ENCODE assay signal across 20 cellular contexts in genomic region chr19:29789007-29789406, GRCh38. TPM values are rescaled to one million over a fixed set of nuclear protein-coding genes. Genes with fewer than 3 reads are reported as not detected.
A peak's percentile ranks its signal among the peaks of the same experiment; 100 is the strongest.
DNase-seq lines count a peak whose midpoint lies in the region; ATAC-seq, FAIRE-seq and TF ChIP-seq lines count a peak whose summit lies in the region.
"Had no signal": no experiment of that assay in that cellular context is flagged by ENCODE, and none has a peak within 500 bp of the region (broad histone marks: within the 10 kb centered on the region; RNA-seq: fewer than 3 reads in every experiment).

No MANE protein-coding gene starts in this region.

- WGBS in HepG2 (ENCODE audit: low lambda C conversion rate): 33% methylated on average over 3 of the region's 3 CpGs
- WGBS in right lobe of liver (ENCODE audit: insufficient coverage, low coverage, low lambda C conversion rate, missing lambda C conversion rate): 74% methylated on average over 3 of the region's 3 CpGs
- 11% methylated on average over 3 of the region's 3 CpGs for WGBS in K562 (ENCODE audit: insufficient coverage, low coverage, missing lambda C conversion rate)
- WGBS in heart right ventricle, 2 donors: 85 to 91% methylated on average over 3 of the region's 3 CpGs

- H3K4me1 Mint-ChIP-seq in naive thymus-derived CD8-positive, alpha-beta T cell: peaks cover 0 to 8% (median 0%) of the 10 kb centered on the region in 4 donors

- no peak for FAIRE-seq in HepG2 (lab: Jason Lieb, UNC)
- no peak for FAIRE-seq in K562 (lab: Jason Lieb, UNC)
- FAIRE-seq: A204.1, D721Med, GM12892, GM19239, H1 had no signal

- TF ChIP-seq POLR2A in HepG2 (IDR thresholded peaks at IDR 0.05; ENCODE audit: insufficient read depth in 1 of 2, low read depth in 2 of 2, low read length in 2 of 2): no peak
- no peak for TF ChIP-seq POLR2A in right lobe of liver (IDR thresholded peaks at IDR 0.05)
- no peak for TF ChIP-seq POLR2A in K562 (conservative IDR thresholded peaks at IDR 0.05)

- H3K4me2 ChIP-seq in HepG2 (ENCODE audit: low read depth, low read length) (no peak overlapping the region), K562 (ENCODE audit: insufficient read depth, low read length) (no peak overlapping the region)

- H3K9me3 ChIP-seq in HepG2 (ENCODE audit: low read length) (no peaks in the 10 kb centered on the region), right lobe of liver (no peaks in the 10 kb centered on the region), K562 (replicated peaks; ENCODE audit: control insufficient read depth, insufficient read depth, low read depth, low read length) (no peaks in the 10 kb centered on the region), heart right ventricle (no peaks in the 10 kb centered on the region)
- H3K9me3 ChIP-seq: HAP-1 had no signal

- no peak overlapping the region for H2AFZ ChIP-seq in HepG2 (ENCODE audit: low read length)
- no peak overlapping the region for H2AFZ ChIP-seq in K562 (ENCODE audit: low read depth, low read length)

- no peak overlapping the region for H3K4me3 Mint-ChIP-seq in naive thymus-derived CD8-positive, alpha-beta T cell
- H3K4me3 Mint-ChIP-seq: CD14-positive monocyte; CD8-positive, alpha-beta T cell; IgD-negative memory B cell had no signal

- H3K36me3 Mint-ChIP-seq in naive thymus-derived CD8-positive, alpha-beta T cell: peaks cover 0 to 5% (median 0%) of the 10 kb centered on the region in 3 donors
- H3K36me3 Mint-ChIP-seq: CD14-positive monocyte; CD8-positive, alpha-beta T cell; IgD-negative memory B cell had no signal

- TF ChIP-seq CTCF in HepG2 (CRISPR knock-in tag; IDR thresholded peaks at IDR 0.05): no peak
- no peak for TF ChIP-seq CTCF in right lobe of liver (IDR thresholded peaks at IDR 0.05)
- no peak for TF ChIP-seq CTCF in K562 (IDR thresholded peaks at IDR 0.05 in 2 of 3, conservative IDR thresholded peaks at IDR 0.05 in 1 of 3; ENCODE audit: insufficient read depth in 2 of 3, low read depth in 1 of 3, low read length in 3 of 3)
- no peak for TF ChIP-seq CTCF in heart right ventricle (IDR thresholded peaks at IDR 0.05)

- POLR2A ChIA-PET in HepG2 (lab: Yijun Ruan, JAX) (no interaction called here), K562 (lab: Yijun Ruan, JAX) (no interaction called here)
- POLR2A ChIA-PET in naive thymus-derived CD8-positive, alpha-beta T cell (lab: Charles Lee): interaction anchor here (0.5 kb wide), 1 partner anchor 62 kb away, joined by 4 read pairs; no protein-coding TSS in a partner anchor

- TF ChIP-seq RAD21 in HepG2 (CRISPR knock-in tag; IDR thresholded peaks at IDR 0.05) (no peak), K562 (CRISPR knock-in tag; conservative IDR thresholded peaks at IDR 0.05 in 1 of 2, IDR thresholded peaks at IDR 0.05 in 1 of 2) (no peak)

- CTCF ChIA-PET in HepG2 (lab: Yijun Ruan, JAX; ENCODE audit: low intra/inter-chr PET ratio, low total read pairs) (no interaction called here), K562 (lab: Yijun Ruan, JAX; ENCODE audit: low intra/inter-chr PET ratio) (no interaction called here)

- in situ Hi-C loops in HepG2 (cut with HindIII; ENCODE audit: extremely low pct_ligation_motif_present, low pct_unique_long_range_greater_than_20kb) (no loop called here), K562 (cut with MboI) (no loop called here)

- ATAC-seq in HepG2 (no peak), right lobe of liver (no peak), K562 (no peak), heart right ventricle (no peak)
- no peak for ATAC-seq in naive thymus-derived CD8-positive, alpha-beta T cell
- ATAC-seq: CD8-positive, alpha-beta T cell had no signal

- no peak overlapping the region for H3K27ac Mint-ChIP-seq in naive thymus-derived CD8-positive, alpha-beta T cell
- H3K27ac Mint-ChIP-seq: CD14-positive monocyte; CD8-positive, alpha-beta T cell; IgD-negative memory B cell had no signal

- H4K20me1 ChIP-seq in HepG2 (ENCODE audit: insufficient read depth, low read length) (no peaks in the 10 kb centered on the region), K562 (replicated peaks; ENCODE audit: control insufficient read depth, insufficient read depth, low read length) (0 out of 2 replicates have a peak, but pooled peaks cover 12% of the 10 kb centered on the region)

- H3K36me3 ChIP-seq in HepG2 (replicated peaks in 1 of 2; ENCODE audit: control insufficient read depth in 1 of 2, insufficient read depth in 2 of 2, low read length in 2 of 2): no peaks in the 10 kb centered on the region
- no peaks in the 10 kb centered on the region for H3K36me3 ChIP-seq in right lobe of liver
- no peaks in the 10 kb centered on the region for H3K36me3 ChIP-seq in K562 (ENCODE audit: control insufficient read depth, insufficient read depth, low read length)
- no peaks in the 10 kb centered on the region for H3K36me3 ChIP-seq in heart right ventricle
- H3K36me3 ChIP-seq: HAP-1 had no signal

- H3K79me2 ChIP-seq in HepG2 (ENCODE audit: insufficient read depth, low read length) (no peaks in the 10 kb centered on the region), K562 (ENCODE audit: control insufficient read depth, insufficient read depth, low read length) (no peaks in the 10 kb centered on the region)

- H3K27me3 ChIP-seq in HepG2 (ENCODE audit: control insufficient read depth in 1 of 2, insufficient read depth in 2 of 2, low read length in 2 of 2) (no peaks in the 10 kb centered on the region), right lobe of liver (no peaks in the 10 kb centered on the region), K562 (ENCODE audit: control insufficient read depth in 2 of 2, insufficient read depth in 2 of 2, low read length in 2 of 2) (peaks cover 12 to 44% of the 10 kb centered on the region in 2 experiments), heart right ventricle (peaks cover 0 to 5% (median 0%) of the 10 kb centered on the region in 7 donors)

- intact Hi-C loops in HepG2 (cut with micrococcal nuclease; ENCODE audit: unreplicated experiment) (no loop called here), right lobe of liver (cut with DNase I) (no loop called here), K562 (cut with micrococcal nuclease) (no loop called here), heart right ventricle (cut with DNase I) (no loop called here)

- H3K9me3 Mint-ChIP-seq in naive thymus-derived CD8-positive, alpha-beta T cell: no peaks in the 10 kb centered on the region
- H3K9me3 Mint-ChIP-seq: CD8-positive, alpha-beta T cell; IgD-negative memory B cell had no signal

- TF ChIP-seq EP300 in HepG2 (IDR thresholded peaks at IDR 0.05; ENCODE audit: low read depth in 2 of 2, low read length in 2 of 2) (no peak), HepG2 (CRISPR knock-in tag; IDR thresholded peaks at IDR 0.05; ENCODE audit: borderline replicate concordance) (no peak), K562 (IDR thresholded peaks at IDR 0.05; ENCODE audit: low read length) (no peak)

- no peak overlapping the region for H3K9ac ChIP-seq in HepG2 (ENCODE audit: insufficient read depth, low read depth, low read length)
- no peak overlapping the region for H3K9ac ChIP-seq in K562 (ENCODE audit: insufficient read depth in 1 of 2, low read depth in 2 of 2, low read length in 2 of 2)

- no peaks in the 10 kb centered on the region for H3K4me1 ChIP-seq in HepG2 (ENCODE audit: insufficient read depth, low read length)
- no peaks in the 10 kb centered on the region for H3K4me1 ChIP-seq in right lobe of liver
- no peaks in the 10 kb centered on the region for H3K4me1 ChIP-seq in K562 (replicated peaks in 1 of 2; ENCODE audit: control insufficient read depth in 2 of 2, insufficient read depth in 2 of 2, low read length in 2 of 2)
- no peaks in the 10 kb centered on the region for H3K4me1 ChIP-seq in heart right ventricle
- H3K4me1 ChIP-seq: HAP-1 had no signal

- H3K4me3 ChIP-seq in HepG2 (replicated peaks in 1 of 3; ENCODE audit: insufficient read depth in 1 of 3, low read depth in 2 of 3, low read length in 3 of 3): no peak overlapping the region
- H3K4me3 ChIP-seq in right lobe of liver: no peak overlapping the region
- H3K4me3 ChIP-seq in K562: no peak overlapping the region
- H3K4me3 ChIP-seq in heart right ventricle: no peak overlapping the region
- H3K4me3 ChIP-seq: HAP-1 had no signal

- H3K9me1 ChIP-seq in K562 (ENCODE audit: control insufficient read depth, insufficient read depth, low read length): no peaks in the 10 kb centered on the region

- DNase-seq in HepG2 (ENCODE audit: low spot score) (no peak), right lobe of liver (no peak), MV-4-11 (lab: John Stamatoyannopoulos, UW) (peak; percentile 57), K562 (ENCODE audit: extremely low read depth in 1 of 4, low spot score in 3 of 4) (no peak), activated T-cell treated with anti-CD3 and anti-CD28 coated beads for 4 hours (no peak), heart right ventricle (no peak)
- no peak for DNase-seq in naive thymus-derived CD8-positive, alpha-beta T cell
- DNase-seq: CD8-positive, alpha-beta T cell; COR-L47; DMS153; DMS79 treated with DMSO at 0.1 percent for 48 hours; GDM1 had no signal

- BruUV-seq in HepG2 (replicated peaks; lab: Mats Ljungman, UMichigan) (no TSS peak), K562 (replicated peaks; lab: Mats Ljungman, UMichigan) (no TSS peak)

- H3K27me3 Mint-ChIP-seq in naive thymus-derived CD8-positive, alpha-beta T cell: peaks cover 0 to 2% (median 0%) of the 10 kb centered on the region in 5 donors

- H3K27ac ChIP-seq in HepG2 (ENCODE audit: extremely low read length, insufficient read depth, low read length) (no peak overlapping the region), right lobe of liver (no peak overlapping the region), K562 (ENCODE audit: extremely low read depth, low read depth, low read length) (no peak overlapping the region), heart right ventricle (no peak overlapping the region)

RNA-seq across cellular contexts. Expression of gene CCNE1, which starts 22.8 kb away (rescaled TPM):
- 46.9 and 50.6 TPM in 2 replicates for total RNA-seq in HepG2 (2016; rRNA removed; fragmentation: Illumina TruSeq; extraction: Trizol)
- 38.2 and 42.8 TPM in 2 replicates for total RNA-seq in HepG2 (2016; cell fraction: cytosol; rRNA removed; fragmentation: Illumina TruSeq; extraction: Trizol; ENCODE audit: low read depth)
- total RNA-seq in HepG2 (2016; cell fraction: insoluble cytoplasmic fraction; rRNA removed; fragmentation: Illumina TruSeq; extraction: Trizol): 46.5 and 48.3 TPM in 2 replicates
- total RNA-seq in HepG2 (2016; cell fraction: membrane; rRNA removed; fragmentation: Illumina TruSeq; extraction: Trizol): 68.3 and 74.7 TPM in 2 replicates
- total RNA-seq in HepG2 (2016; cell fraction: nucleus; rRNA removed; fragmentation: Illumina TruSeq; extraction: Trizol): 25.8 and 26.1 TPM in 2 replicates
- 12.4 and 16.0 TPM in 2 replicates for polyA plus RNA-seq in HepG2 (2011; rRNA removed)
- 13.7 and 13.8 TPM in 2 replicates for polyA plus RNA-seq in HepG2 (2011; cell fraction: cytosol; rRNA removed)
- polyA plus RNA-seq in HepG2 (2011; cell fraction: nucleus; rRNA removed): 12.6 and 14.9 TPM in 2 replicates
- 9.4 and 15.3 TPM in 2 replicates for polyA plus RNA-seq in HepG2 (2012)
- 41.9 and 55.0 TPM in 2 replicates for polyA plus RNA-seq in HepG2 (2016; cell fraction: cytosol; fragmentation: Illumina TruSeq; extraction: Trizol; ENCODE audit: low read depth)
- polyA plus RNA-seq in HepG2 (2016; cell fraction: insoluble cytoplasmic fraction; fragmentation: Illumina TruSeq; extraction: Trizol; ENCODE audit: low read depth): 48.2 and 54.2 TPM in 2 replicates
- 56.6 and 66.9 TPM in 2 replicates for polyA plus RNA-seq in HepG2 (2016; cell fraction: membrane; fragmentation: Illumina TruSeq; extraction: Trizol; ENCODE audit: low read depth)
- polyA plus RNA-seq in HepG2 (2016; cell fraction: nucleus; fragmentation: Illumina TruSeq; extraction: Trizol; ENCODE audit: insufficient read depth, low read depth): 46.3 and 47.1 TPM in 2 replicates
- 11.3 and 13.3 TPM in 2 replicates for polyA minus RNA-seq in HepG2 (2011; rRNA and poly(A)+ RNA removed; ENCODE audit: low replicate concordance)
- polyA minus RNA-seq in HepG2 (2011; cell fraction: cytosol; rRNA and poly(A)+ RNA removed): 6.7 and 7.8 TPM in 2 replicates
- 8.7 and 9.8 TPM in 2 replicates for polyA minus RNA-seq in HepG2 (2011; cell fraction: nucleus; rRNA and poly(A)+ RNA removed)
- total RNA-seq in right lobe of liver: 1 to 10 TPM in 3 of 6 experiments, under 1 TPM in 3; 0.26 to 2.2 (median 0.90) TPM
- total RNA-seq in K562 (2011; cell fraction: chromatin; rRNA removed; ENCODE audit: low replicate concordance): 22.4 and 34.8 TPM in 2 replicates
- total RNA-seq in K562 (2011; cell fraction: nucleolus; rRNA removed): 21.8 and 28.7 TPM in 2 replicates
- 21.8 and 24.6 TPM in 2 replicates for total RNA-seq in K562 (2011; cell fraction: nucleoplasm; rRNA removed)
- 31.6 and 34.9 TPM in 2 replicates for total RNA-seq in K562 (2014; rRNA removed)
- 31.0 and 31.1 TPM in 2 replicates for total RNA-seq in K562 (2014; rRNA removed; fragmentation: Illumina TruSeq; extraction: Trizol)
- 31.0 and 32.8 TPM in 2 replicates for total RNA-seq in K562 (2015; rRNA removed; fragmentation: Illumina TruSeq; extraction: Trizol)
- 31.8 and 34.9 TPM in 2 replicates for total RNA-seq in K562 (2021)
- polyA plus RNA-seq in K562 (2011; rRNA removed): 25.3 and 31.9 TPM in 2 replicates
- polyA plus RNA-seq in K562 (2011; cell fraction: cytosol; rRNA removed): 17.4 and 26.8 TPM in 2 replicates
- 31.1 and 34.7 TPM in 2 replicates for polyA plus RNA-seq in K562 (2011; cell fraction: nucleus; rRNA removed)
- 17.8 and 24.6 TPM in 2 replicates for polyA plus RNA-seq in K562 (2012)
- polyA plus RNA-seq in K562 (2014; fragmentation: Illumina TruSeq; extraction: Trizol): 40.5 and 41.0 TPM in 2 replicates
- polyA plus RNA-seq in K562 (2014; fragmentation: Nextera tagmentation; extraction: Ambion mirVana): 1 to 10 TPM; 6.2 to 9.8 TPM
- polyA plus RNA-seq in K562 (2014; rRNA removed): 32.5 and 38.1 TPM in 2 replicates
- polyA minus RNA-seq in K562 (2011; rRNA and poly(A)+ RNA removed): 21.7 and 24.9 TPM in 2 replicates
- polyA minus RNA-seq in K562 (2011; cell fraction: cytosol; rRNA and poly(A)+ RNA removed): 6.5 and 13.8 TPM in 2 replicates
- 16.0 and 17.8 TPM in 2 replicates for polyA minus RNA-seq in K562 (2011; cell fraction: nucleus; rRNA and poly(A)+ RNA removed)
- total RNA-seq in heart right ventricle: 1 to 10 TPM; 1.4 to 4.0 (median 2.7) TPM
- polyA plus RNA-seq in heart right ventricle: 1 to 10 TPM; 1.8 to 2.1 TPM
- total RNA-seq in naive thymus-derived CD8-positive, alpha-beta T cell: 1 to 10 TPM; 6.4 to 8.8 TPM
- 1 to 10 TPM; 1.5 to 3.7 (median 2.6) TPM for polyA plus RNA-seq in naive thymus-derived CD8-positive, alpha-beta T cell
- polyA plus RNA-seq: CD14-positive monocyte had no signal

Comparison
In these comparisons a context has a peak if more than half of its experiments do, and no peak if none do; other contexts are left out.
1. Of the 241 proteins assayed by ChIP-seq in both HepG2 and K562: peak only in HepG2: CEBPB; only in K562: none; in both: none; in neither: 240.